ENCODE assay signal across 18 cellular contexts in the genomic region with DNA sequence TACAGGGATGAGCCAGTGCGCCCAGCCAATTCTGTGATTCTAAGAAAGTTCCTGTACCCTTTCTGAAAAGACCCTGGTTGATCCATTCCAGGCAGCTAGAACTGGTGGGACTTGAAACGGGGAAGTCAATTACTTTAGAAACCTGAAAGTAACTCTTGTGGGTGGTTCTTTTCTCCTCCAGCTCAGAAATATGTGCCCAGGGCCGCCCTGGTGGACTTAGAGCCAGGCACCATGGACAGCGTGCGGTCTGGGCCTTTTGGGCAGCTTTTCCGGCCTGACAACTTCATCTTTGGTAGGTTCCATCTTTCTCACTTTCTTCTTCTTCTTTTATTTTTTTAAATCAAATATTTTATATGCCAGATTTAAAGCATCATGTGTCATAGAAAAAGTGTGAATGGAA. TPM values are rescaled to one million over a fixed set of nuclear protein-coding genes. Genes with fewer than 3 reads are reported as not detected.
DNase-seq lines count a peak whose midpoint lies in the region; ATAC-seq and TF ChIP-seq lines count a peak whose summit lies in the region.
"Had no signal": no experiment of that assay in that cellular context is flagged by ENCODE, and none has a peak within 500 bp of the region (broad histone marks: within the 10 kb centered on the region; RNA-seq: fewer than 3 reads in every experiment).

No MANE protein-coding gene starts in this region.

- H3K27ac Mint-ChIP-seq in activated naive CD4-positive, alpha-beta T cell treated with anti-CD3 and anti-CD28 coated beads, Interleukin-2, amount 50 U/mL, for 24 hours: no peak overlapping the region
- H3K27ac Mint-ChIP-seq in activated naive CD4-positive, alpha-beta T cell treated with anti-CD3 and anti-CD28 coated beads, Interleukin-2, amount 10 ng/mL, durations not matched to agents 7 days and 5 days: no peak overlapping the region
- H3K27ac Mint-ChIP-seq in brain: no peak overlapping the region
- H3K27ac Mint-ChIP-seq: activated CD8-positive, alpha-beta T cell treated with anti-CD3 and anti-CD28 coated beads for 36 hours; activated T-helper 17 cell treated with anti-CD3 and anti-CD28 coated beads, Interleukin-2, amount 50 U/mL, for 72 hours had no signal

- H3K4me3 ChIP-seq in subcutaneous abdominal adipose tissue (ENCODE audit: low read depth in 1 of 5, low read length in 5 of 5) (peak overlapping the region in 4 of 5 donors; percentile 26 to 57 (median 38)), hepatocyte (no peak overlapping the region)
- H3K4me3 ChIP-seq: uterus had no signal

- intact Hi-C loops in left colon (cut with DNase I, micrococcal nuclease): no loop called here

- H3K36me3 Mint-ChIP-seq in activated naive CD4-positive, alpha-beta T cell treated with anti-CD3 and anti-CD28 coated beads, Interleukin-2, amount 50 U/mL, for 24 hours: peaks cover 8% of the 10 kb centered on the region
- peaks cover 8% of the 10 kb centered on the region for H3K36me3 Mint-ChIP-seq in activated naive CD4-positive, alpha-beta T cell treated with anti-CD3 and anti-CD28 coated beads, Interleukin-2, amount 10 ng/mL, durations not matched to agents 7 days and 5 days
- peaks cover 54% of the 10 kb centered on the region for H3K36me3 Mint-ChIP-seq in brain

- H3K4me3 Mint-ChIP-seq in activated naive CD4-positive, alpha-beta T cell treated with anti-CD3 and anti-CD28 coated beads, Interleukin-2, amount 50 U/mL, for 24 hours: peak overlapping the region; percentile 23
- H3K4me3 Mint-ChIP-seq in activated naive CD4-positive, alpha-beta T cell treated with anti-CD3 and anti-CD28 coated beads, Interleukin-2, amount 10 ng/mL, durations not matched to agents 7 days and 5 days: no peak overlapping the region
- H3K4me3 Mint-ChIP-seq in brain: peak overlapping the region in 4 of 5 experiments; percentile 36 to 69 (median 54)
- H3K4me3 Mint-ChIP-seq: activated CD8-positive, alpha-beta T cell treated with anti-CD3 and anti-CD28 coated beads for 36 hours; activated T-helper 17 cell treated with anti-CD3 and anti-CD28 coated beads, Interleukin-2, amount 50 U/mL, for 72 hours had no signal

- DNase-seq in activated naive CD4-positive, alpha-beta T cell treated with anti-CD3 and anti-CD28 coated beads, Interleukin-2, amount 10 ng/mL, durations not matched to agents 7 days and 5 days: no peak
- DNase-seq in left lobe of liver (ENCODE audit: low spot score) (peak; percentile 12), hepatocyte (ENCODE audit: low spot score) (no peak), left colon (no peak)
- DNase-seq: activated CD8-positive, alpha-beta T cell treated with anti-CD3 and anti-CD28 coated beads for 36 hours; aorta; Calu3; naive B cell; NCI-H1092; SHP77 treated with DMSO at 0.1 percent for 48 hours; stimulated activated CD4-positive, alpha-beta T cell treated with anti-CD3 and anti-CD28 coated beads, Interleukin-4, amount 100 ng/mL, for 1 hour; uterus had no signal

- H3K27ac ChIP-seq in subcutaneous abdominal adipose tissue (ENCODE audit: low read depth, low read length) (peak overlapping the region; percentile 94), hepatocyte (no peak overlapping the region)

- peaks cover 5% of the 10 kb centered on the region for H3K9me3 Mint-ChIP-seq in activated naive CD4-positive, alpha-beta T cell treated with anti-CD3 and anti-CD28 coated beads, Interleukin-2, amount 50 U/mL, for 24 hours
- H3K9me3 Mint-ChIP-seq in activated naive CD4-positive, alpha-beta T cell treated with anti-CD3 and anti-CD28 coated beads, Interleukin-2, amount 10 ng/mL, durations not matched to agents 7 days and 5 days: peaks cover 6% of the 10 kb centered on the region
- H3K9me3 Mint-ChIP-seq in brain: peaks cover 10 to 32% (median 23%) of the 10 kb centered on the region in 5 experiments

- H3K9me3 ChIP-seq in subcutaneous abdominal adipose tissue (ENCODE audit: control insufficient read depth in 5 of 5, low read length in 5 of 5): peaks cover 0 to 3% (median 0%) of the 10 kb centered on the region in 5 donors
- H3K9me3 ChIP-seq in hepatocyte (ENCODE audit: low read depth): peaks cover 9% of the 10 kb centered on the region

- H3K27me3 ChIP-seq in subcutaneous abdominal adipose tissue (ENCODE audit: control insufficient read depth in 5 of 5, insufficient read depth in 4 of 5, low read length in 5 of 5) (no peaks in the 10 kb centered on the region), hepatocyte (peaks cover 16% of the 10 kb centered on the region)
- H3K27me3 ChIP-seq: uterus had no signal

- peaks cover 9 to 41% (median 25%) of the 10 kb centered on the region in 5 donors for H3K36me3 ChIP-seq in subcutaneous abdominal adipose tissue (ENCODE audit: control insufficient read depth in 5 of 5, insufficient read depth in 5 of 5, low read length in 5 of 5)
- no peaks in the 10 kb centered on the region for H3K36me3 ChIP-seq in hepatocyte (replicated peaks; ENCODE audit: insufficient read depth, low read depth)
- H3K36me3 ChIP-seq: uterus had no signal

- 92% methylated on average over 6 of the region's 6 CpGs for WGBS in hepatocyte (ENCODE audit: low lambda C conversion rate, missing lambda C conversion rate)

- no peak overlapping the region for H2AFZ ChIP-seq in hepatocyte

- no peak overlapping the region for H3K4me2 ChIP-seq in hepatocyte

- no peaks in the 10 kb centered on the region for H3K9me2 ChIP-seq in hepatocyte (replicated peaks; ENCODE audit: insufficient read depth)

- no peaks in the 10 kb centered on the region for H4K20me1 ChIP-seq in hepatocyte (ENCODE audit: insufficient read depth, poor library complexity, severe bottlenecking)

- ATAC-seq in left lobe of liver: no peak
- ATAC-seq in GM21529 (IDR thresholded peaks at IDR 0.05; ENCODE audit: unreplicated experiment): no peak
- no peak for ATAC-seq in left colon
- ATAC-seq: activated CD8-positive, alpha-beta T cell treated with anti-CD3 and anti-CD28 coated beads for 36 hours; activated T-helper 17 cell treated with anti-CD3 and anti-CD28 coated beads, Interleukin-2, amount 50 U/mL, for 72 hours had no signal

- H3K27me3 Mint-ChIP-seq in activated naive CD4-positive, alpha-beta T cell treated with anti-CD3 and anti-CD28 coated beads, Interleukin-2, amount 50 U/mL, for 24 hours: peaks cover 23% of the 10 kb centered on the region
- H3K27me3 Mint-ChIP-seq in activated naive CD4-positive, alpha-beta T cell treated with anti-CD3 and anti-CD28 coated beads, Interleukin-2, amount 10 ng/mL, durations not matched to agents 7 days and 5 days: peaks cover 58% of the 10 kb centered on the region
- H3K27me3 Mint-ChIP-seq in brain: peaks cover 37% of the 10 kb centered on the region

- H3K79me2 ChIP-seq in hepatocyte: peaks cover 24% of the 10 kb centered on the region

- peaks cover 9 to 67% (median 61%) of the 10 kb centered on the region in 5 donors for H3K4me1 ChIP-seq in subcutaneous abdominal adipose tissue (ENCODE audit: control insufficient read depth in 5 of 5, insufficient read depth in 5 of 5, low read length in 5 of 5)
- H3K4me1 ChIP-seq in hepatocyte (ENCODE audit: insufficient read depth): peaks cover 15% of the 10 kb centered on the region

- CTCF ChIA-PET in activated naive CD4-positive, alpha-beta T cell treated with anti-CD3 and anti-CD28 coated beads, Interleukin-2, amount 10 ng/mL, durations not matched to agents 7 days and 5 days (lab: Charles Lee): no interaction called here

- H3K4me1 Mint-ChIP-seq in activated naive CD4-positive, alpha-beta T cell treated with anti-CD3 and anti-CD28 coated beads, Interleukin-2, amount 50 U/mL, for 24 hours: peaks cover 12% of the 10 kb centered on the region
- peaks cover 16% of the 10 kb centered on the region for H3K4me1 Mint-ChIP-seq in activated naive CD4-positive, alpha-beta T cell treated with anti-CD3 and anti-CD28 coated beads, Interleukin-2, amount 10 ng/mL, durations not matched to agents 7 days and 5 days
- peaks cover 50% of the 10 kb centered on the region for H3K4me1 Mint-ChIP-seq in brain
- H3K4me1 Mint-ChIP-seq: activated T-helper 17 cell treated with anti-CD3 and anti-CD28 coated beads, Interleukin-2, amount 50 U/mL, for 72 hours had no signal

- H3K9ac ChIP-seq in subcutaneous abdominal adipose tissue (ENCODE audit: low read length in 5 of 5): peak overlapping the region in 1 of 5 donors; percentile 42

- no peak for TF ChIP-seq CTCF in brain (conservative IDR thresholded peaks at IDR 0.05)
- no peak for TF ChIP-seq CTCF in hepatocyte (IDR thresholded peaks at IDR 0.05; ENCODE audit: poor library complexity)

RNA-seq across cellular contexts. Expression of gene TUBB6, which starts 2.7 kb away (rescaled TPM):
- 43.5 TPM for polyA plus RNA-seq in brain (ENCODE audit: insufficient read depth, low read depth, low replicate concordance)
- total RNA-seq in left lobe of liver: 5.2 TPM
- 68.6 and 86.1 TPM in 2 replicates for total RNA-seq in hepatocyte
- polyA plus RNA-seq in hepatocyte: 96.3 and 109 TPM in 2 replicates
- 10 to 100 TPM in 1 of 2 donors, 1 to 10 TPM in 1; 8.3 to 29.8 TPM for total RNA-seq in left colon

RNA-seq across cellular contexts. Expression of gene CIDEA, which starts 56.6 kb away (rescaled TPM):
- polyA plus RNA-seq in brain (ENCODE audit: insufficient read depth, low read depth, low replicate concordance): 1.5 TPM
- not detected for total RNA-seq in left lobe of liver
- not detected in 2 replicates for total RNA-seq in hepatocyte
- polyA plus RNA-seq in hepatocyte: not detected in 2 replicates
- total RNA-seq in left colon: under 1 TPM in 1 of 2 donors, not detected in 1; 0.34 TPM
- total RNA-seq: activated CD8-positive, alpha-beta T cell treated with anti-CD3 and anti-CD28 coated beads for 36 hours; activated T-helper 17 cell treated with anti-CD3 and anti-CD28 coated beads, Interleukin-2, amount 50 U/mL, for 72 hours; Calu3; renal cortical epithelial cell; uterus had no signal
- polyA plus RNA-seq: aorta had no signal
